Comparison of ENCODE assay signal across 19 cellular contexts in genomic region chr5:760363-761205, GRCh38. TPM values are rescaled to one million over a fixed set of nuclear protein-coding genes. Genes with fewer than 3 reads are reported as not detected.
A peak's percentile ranks its signal among the peaks of the same experiment; 100 is the strongest.
DNase-seq lines count a peak whose midpoint lies in the region; ATAC-seq, FAIRE-seq and TF ChIP-seq lines count a peak whose summit lies in the region.
"Had no signal": no experiment of that assay in that cellular context is flagged by ENCODE, and none has a peak within 500 bp of the region (broad histone marks: within the 10 kb centered on the region; RNA-seq: fewer than 3 reads in every experiment).

No MANE protein-coding gene starts in this region.

- H4K5ac ChIP-seq in H1 (ENCODE audit: insufficient read length, low read depth, low read length) = no peak overlapping the region

- peak overlapping the region; percentile 15; the same call in 1 of the 2 replicates for H4K8ac ChIP-seq in H1 (ENCODE audit: extremely low read depth, insufficient read depth, low read length)

- ATAC-seq in DND-41 (ENCODE audit: insufficient read depth, low read depth) (no peak), HG02759 (IDR thresholded peaks at IDR 0.05; ENCODE audit: unreplicated experiment) (no peak)
- ATAC-seq: gastrocnemius medialis had no signal

- H3K14ac ChIP-seq in H1 (ENCODE audit: insufficient read length) = no peak overlapping the region

- H3K4me1 ChIP-seq in BE2C (no peaks in the 10 kb centered on the region), DND-41 (ENCODE audit: insufficient read depth, low read length) (no peaks in the 10 kb centered on the region), H1 (replicated peaks in 1 of 4; ENCODE audit: control insufficient read depth in 3 of 4, insufficient read depth in 4 of 4, low read length in 3 of 4) (no peaks in the 10 kb centered on the region; a peak in 1 of 7 replicates), neural progenitor cell (peaks cover 28% of the 10 kb centered on the region), smooth muscle cell (ENCODE audit: low read depth) (peaks cover 13% of the 10 kb centered on the region)

- H2BK20ac ChIP-seq in H1 (ENCODE audit: low read length) = no peak overlapping the region

- peaks cover 4% of the 10 kb centered on the region for H3K36me3 Mint-ChIP-seq in neural progenitor cell
- H3K36me3 Mint-ChIP-seq: activated naive CD8-positive, alpha-beta T cell treated with anti-CD3 and anti-CD28 coated beads, Interleukin-2, amount 10 ng/mL, durations not matched to agents 7 days and 5 days had no signal

- H3K36me3 ChIP-seq in BE2C (no peaks in the 10 kb centered on the region), DND-41 (ENCODE audit: insufficient read depth, low read length) (no peaks in the 10 kb centered on the region), H1 (ENCODE audit: control insufficient read depth in 2 of 4, insufficient read depth in 4 of 4, low read length in 3 of 4) (no peaks in the 10 kb centered on the region), neural progenitor cell (no peaks in the 10 kb centered on the region), smooth muscle cell (ENCODE audit: low read depth) (no peaks in the 10 kb centered on the region)
- H3K36me3 ChIP-seq: MG63 had no signal

- H3K4me1 Mint-ChIP-seq in neural progenitor cell = peaks cover 36% of the 10 kb centered on the region
- H3K4me1 Mint-ChIP-seq: activated naive CD8-positive, alpha-beta T cell treated with anti-CD3 and anti-CD28 coated beads, Interleukin-2, amount 10 ng/mL, durations not matched to agents 7 days and 5 days had no signal

- H4K20me1 ChIP-seq in DND-41 (ENCODE audit: insufficient read depth, low read length) = peaks cover 11% of the 10 kb centered on the region; the same call in 1 of the 2 replicates
- peaks cover 0 to 4% of the 10 kb centered on the region in 2 experiments for H4K20me1 ChIP-seq in H1 (replicated peaks in 1 of 2; ENCODE audit: control insufficient read depth in 1 of 2, insufficient read depth in 2 of 2, low read length in 2 of 2)
- H4K20me1 ChIP-seq in neural progenitor cell (ENCODE audit: low read depth) = no peaks in the 10 kb centered on the region
- no peaks in the 10 kb centered on the region for H4K20me1 ChIP-seq in smooth muscle cell (ENCODE audit: low read depth)

- peak overlapping the region; percentile 63 for H3K27ac Mint-ChIP-seq in neural progenitor cell
- H3K27ac Mint-ChIP-seq: activated naive CD8-positive, alpha-beta T cell treated with anti-CD3 and anti-CD28 coated beads, Interleukin-2, amount 10 ng/mL, durations not matched to agents 7 days and 5 days; CD4-positive, alpha-beta T cell had no signal

- H3K27me3 ChIP-seq in BE2C = no peaks in the 10 kb centered on the region
- H3K27me3 ChIP-seq in DND-41 (ENCODE audit: insufficient read depth, low read length, poor library complexity) = no peaks in the 10 kb centered on the region
- H3K27me3 ChIP-seq in H1 (replicated peaks in 1 of 4; ENCODE audit: control insufficient read depth in 3 of 4, extremely low read depth in 1 of 4, insufficient read depth in 3 of 4, low read length in 3 of 4) = no peaks in the 10 kb centered on the region; a peak in 1 of 7 replicates
- H3K27me3 ChIP-seq in neural progenitor cell = no peaks in the 10 kb centered on the region
- no peaks in the 10 kb centered on the region for H3K27me3 ChIP-seq in smooth muscle cell (ENCODE audit: low read depth)
- H3K27me3 ChIP-seq: gastrocnemius medialis had no signal

- no peak overlapping the region for H3K4me3 Mint-ChIP-seq in neural progenitor cell
- H3K4me3 Mint-ChIP-seq: activated naive CD8-positive, alpha-beta T cell treated with anti-CD3 and anti-CD28 coated beads, Interleukin-2, amount 10 ng/mL, durations not matched to agents 7 days and 5 days; CD4-positive, alpha-beta T cell had no signal

- H4K91ac ChIP-seq in H1 (replicated peaks; ENCODE audit: insufficient read length, low read length) = peak overlapping the region; percentile 39

- no peak overlapping the region for H2BK120ac ChIP-seq in H1 (replicated peaks; ENCODE audit: low read depth, low read length)

- H3K27me3 Mint-ChIP-seq in neural progenitor cell (ENCODE audit: insufficient read depth, low read depth) = peaks cover 16% of the 10 kb centered on the region
- H3K27me3 Mint-ChIP-seq: CD4-positive, alpha-beta T cell had no signal

- no peak overlapping the region for H2AK5ac ChIP-seq in H1 (ENCODE audit: low read depth, low read length)

- H3K23ac ChIP-seq in H1 (ENCODE audit: insufficient read length) = no peak overlapping the region

- H3K9me3 ChIP-seq in BE2C (no peaks in the 10 kb centered on the region; the same call in 1 of the 2 replicates), DND-41 (ENCODE audit: insufficient read depth, low read length, severe bottlenecking) (no peaks in the 10 kb centered on the region), H1 (ENCODE audit: insufficient read depth in 2 of 2, low read depth in 1 of 2, low read length in 1 of 2) (peaks cover 2 to 9% of the 10 kb centered on the region in 2 experiments; a peak in 3 of 4 replicates), neural progenitor cell (ENCODE audit: low read depth) (no peaks in the 10 kb centered on the region), smooth muscle cell (replicated peaks; ENCODE audit: low read depth) (no peaks in the 10 kb centered on the region)
- H3K9me3 ChIP-seq: gastrocnemius medialis had no signal

- peaks cover 2% of the 10 kb centered on the region; the same call in 1 of the 2 replicates for H3K79me1 ChIP-seq in H1 (ENCODE audit: low read depth, low read length)

- TF ChIP-seq EP300 in H1 (IDR thresholded peaks at IDR 0.05; ENCODE audit: borderline replicate concordance in 1 of 2, low read depth in 2 of 2, low read length in 2 of 2) = no peak

- no peak overlapping the region for H3K4ac ChIP-seq in H1 (replicated peaks; ENCODE audit: insufficient read length, low read depth, low read length)

- TF ChIP-seq POLR2A in H1 (IDR thresholded peaks at IDR 0.05; ENCODE audit: control extremely low read depth in 1 of 2, low read depth in 2 of 2, low read length in 2 of 2) (no peak), erythroblast (IDR thresholded peaks at IDR 0.05; ENCODE audit: low read length) (no peak)

- no peak overlapping the region for H2BK12ac ChIP-seq in H1 (ENCODE audit: low read depth, low read length)

- H2BK5ac ChIP-seq in H1 (ENCODE audit: low read depth, low read length) = no peak overlapping the region

- H3K79me2 ChIP-seq in DND-41 (ENCODE audit: insufficient read depth, low read length) (no peaks in the 10 kb centered on the region), H1 (ENCODE audit: control insufficient read depth in 1 of 2, insufficient read depth in 2 of 2, low read length in 2 of 2) (no peaks in the 10 kb centered on the region), neural progenitor cell (ENCODE audit: low read depth) (no peaks in the 10 kb centered on the region), smooth muscle cell (ENCODE audit: low read depth) (no peaks in the 10 kb centered on the region)

- TF ChIP-seq RAD21 in H1 (IDR thresholded peaks at IDR 0.05 in 1 of 2, conservative IDR thresholded peaks at IDR 0.05 in 1 of 2; ENCODE audit: low read depth in 2 of 2, low read length in 2 of 2) = no peak

- peaks cover 2% of the 10 kb centered on the region for H3K9me3 Mint-ChIP-seq in neural progenitor cell
- H3K9me3 Mint-ChIP-seq: activated naive CD8-positive, alpha-beta T cell treated with anti-CD3 and anti-CD28 coated beads, Interleukin-2, amount 10 ng/mL, durations not matched to agents 7 days and 5 days; CD4-positive, alpha-beta T cell had no signal

- 93% methylated on average over 31 of the region's 31 CpGs; no CpG with 5 or more reads in 1 of the 2 experiments for WGBS in H1 (ENCODE audit: extremely low coverage in 1 of 2, insufficient coverage in 1 of 2, insufficient read length in 1 of 2, insufficient replicate concordance in 2 of 2, low coverage in 1 of 2, low lambda C conversion rate in 2 of 2, missing lambda C conversion rate in 1 of 2), 2 experiments
- WGBS in smooth muscle cell (ENCODE audit: low lambda C conversion rate) = 96% methylated on average over 31 of the region's 31 CpGs

- H3K4me2 ChIP-seq in DND-41 (ENCODE audit: insufficient read depth, low read length) (no peak overlapping the region), H1 (ENCODE audit: insufficient read depth in 1 of 2, low read depth in 2 of 2, low read length in 2 of 2) (no peak overlapping the region), neural progenitor cell (no peak overlapping the region), smooth muscle cell (no peak overlapping the region)

- H3K9ac ChIP-seq in DND-41 (ENCODE audit: low read depth, low read length) = no peak overlapping the region
- no peak overlapping the region; a peak in 1 of 7 replicates for H3K9ac ChIP-seq in H1 (replicated peaks in 1 of 4; ENCODE audit: extremely low read depth in 1 of 4, low read depth in 3 of 4, low read length in 3 of 4)
- no peak overlapping the region for H3K9ac ChIP-seq in neural progenitor cell
- H3K9ac ChIP-seq in smooth muscle cell (ENCODE audit: low read depth) = no peak overlapping the region

- DNase-seq in BE2C = peak; percentile 13
- peak; percentile 3 for DNase-seq in DND-41
- no peak for DNase-seq in H1 (ENCODE audit: low read depth in 1 of 2, low spot score in 2 of 2)
- no peak for DNase-seq in neural progenitor cell (ENCODE audit: low spot score)
- DNase-seq in smooth muscle cell (lab: John Stamatoyannopoulos, UW; ENCODE audit: unreplicated experiment) = no peak
- no peak for DNase-seq in erythroblast (lab: John Stamatoyannopoulos, UW)
- no peak for DNase-seq in amygdala (lab: John Stamatoyannopoulos, UW)
- DNase-seq: activated naive CD8-positive, alpha-beta T cell treated with anti-CD3 and anti-CD28 coated beads, Interleukin-2, amount 10 ng/mL, durations not matched to agents 7 days and 5 days; caudate nucleus; MG63; NCI-H2107; NCI-H774; trophoblast cell had no signal

- H3K4me3 ChIP-seq in BE2C (ENCODE audit: low read depth, low read length) (no peak overlapping the region), DND-41 (ENCODE audit: low read depth in 1 of 2, low read length in 2 of 2) (no peak overlapping the region), H1 (ENCODE audit: extremely low read depth in 1 of 4, insufficient read depth in 2 of 4, low read depth in 3 of 4, low read length in 4 of 4) (no peak overlapping the region), neural progenitor cell (no peak overlapping the region), smooth muscle cell (no peak overlapping the region)
- H3K4me3 ChIP-seq: gastrocnemius medialis, MG63 had no signal

- no peak overlapping the region for H2AFZ ChIP-seq in DND-41 (ENCODE audit: low read depth, low read length)
- H2AFZ ChIP-seq in H1 (ENCODE audit: low read length) = no peak overlapping the region
- no peak overlapping the region for H2AFZ ChIP-seq in neural progenitor cell (replicated peaks)
- H2AFZ ChIP-seq in smooth muscle cell (ENCODE audit: low read depth) = no peak overlapping the region

- H3K27ac ChIP-seq in DND-41 (ENCODE audit: low read length) (no peak overlapping the region), H1 (ENCODE audit: low read depth, low read length) (no peak overlapping the region), neural progenitor cell (no peak overlapping the region), smooth muscle cell (ENCODE audit: low read depth) (no peak overlapping the region)
- H3K27ac ChIP-seq: gastrocnemius medialis had no signal

- no peaks in the 10 kb centered on the region for H3F3A ChIP-seq in neural progenitor cell (ENCODE audit: low read depth)
- no peaks in the 10 kb centered on the region for H3F3A ChIP-seq in smooth muscle cell (ENCODE audit: low read depth)

- no peak overlapping the region for H3K18ac ChIP-seq in H1 (ENCODE audit: extremely low read depth, low read length)

- H3K56ac ChIP-seq in H1 (replicated peaks; ENCODE audit: insufficient read length, low read depth, low read length) = no peak overlapping the region

- POLR2A ChIA-PET in H1 (lab: Charles Lee; ENCODE audit: partially characterized antibody) = no interaction called here

- TF ChIP-seq CTCF in BE2C (IDR thresholded peaks at IDR 0.05; ENCODE audit: low read depth, low read length) = no peak
- TF ChIP-seq CTCF in DND-41 (IDR thresholded peaks at IDR 0.05; ENCODE audit: borderline replicate concordance, extremely low read depth, low read length, poor library complexity, severe bottlenecking) = no peak
- TF ChIP-seq CTCF in H1 (IDR thresholded peaks at IDR 0.05; ENCODE audit: control extremely low read depth in 1 of 3, insufficient read depth in 1 of 3, low read depth in 1 of 3, low read length in 3 of 3) = no peak
- no peak for TF ChIP-seq CTCF in neural progenitor cell (IDR thresholded peaks at IDR 0.05)
- TF ChIP-seq CTCF in smooth muscle cell (IDR thresholded peaks at IDR 0.05; ENCODE audit: borderline replicate concordance, insufficient read depth, poor library complexity, severe bottlenecking) = no peak

- no peaks in the 10 kb centered on the region for H3K23me2 ChIP-seq in H1 (ENCODE audit: low read depth, low read length)

- FAIRE-seq in H1 (lab: Jason Lieb, UNC) = no peak
- FAIRE-seq: GM12891, keratinocyte had no signal

- CTCF ChIA-PET in H1 (lab: Charles Lee; ENCODE audit: partially characterized antibody) = no interaction called here

- H2BK15ac ChIP-seq in H1 (ENCODE audit: low read length) = no peak overlapping the region

RNA-seq across cellular contexts. Expression of gene ZDHHC11B, which starts 23.9 kb away (rescaled TPM):
- 21.0 TPM for polyA plus RNA-seq in BE2C (2012; ENCODE audit: insufficient read depth, insufficient read length, low read depth)
- total RNA-seq in H1 (2021; fragmentation: NEBNext Ultra II Directional; extraction: Animal tissue kit (Norgen Biotek cat#: 25700)) = 1.9 and 2.5 TPM in 2 replicates
- polyA plus RNA-seq in H1 (2011; rRNA removed) (0.29 and 0.57 TPM in 2 replicates), smooth muscle cell (not detected in 2 replicates)
- polyA plus RNA-seq in H1 (2011; cell fraction: cytosol; rRNA removed) = 0.36 TPM
- 2.7 TPM for polyA plus RNA-seq in H1 (2011; cell fraction: nucleus; rRNA removed)
- polyA plus RNA-seq in H1 (2012, experiment 1 of 2) = 0.84 to 1.5 TPM (median 1.4 TPM) in 4 replicates
- 0.24 TPM for polyA plus RNA-seq in H1 (2012, experiment 2 of 2)
- polyA plus RNA-seq in H1 (2013, experiment 1 of 2) = 0.79 TPM
- polyA plus RNA-seq in H1 (2013, experiment 2 of 2) = 0.55 TPM
- polyA minus RNA-seq in H1 (2011; rRNA and poly(A)+ RNA removed) = 0.85 and 1.1 TPM in 2 replicates
- polyA minus RNA-seq in H1 (2011; cell fraction: cytosol; rRNA and poly(A)+ RNA removed) = 1.3 TPM
- polyA minus RNA-seq in H1 (2011; cell fraction: nucleus; rRNA and poly(A)+ RNA removed) = 1.6 TPM
- total RNA-seq in neural progenitor cell (ENCODE audit: low replicate concordance) (0.25 and 0.60 TPM in 2 replicates), smooth muscle cell (0.04 TPM in 1 of 2 replicates, not detected in the other)
- total RNA-seq: RPMI7951 had no signal

Comparison
In these comparisons a context has a peak if more than half of its experiments do, and no peak if none do; other contexts are left out.
1. DNase-seq: peak in BE2C (single experiment) and DND-41 (single experiment); none in H1 (0 of 2), neural progenitor cell (single experiment), smooth muscle cell (single experiment), erythroblast (0 of 2) and amygdala (0 of 56).